8 cellular contexts compared by ENCODE assay signal in the genomic region with DNA sequence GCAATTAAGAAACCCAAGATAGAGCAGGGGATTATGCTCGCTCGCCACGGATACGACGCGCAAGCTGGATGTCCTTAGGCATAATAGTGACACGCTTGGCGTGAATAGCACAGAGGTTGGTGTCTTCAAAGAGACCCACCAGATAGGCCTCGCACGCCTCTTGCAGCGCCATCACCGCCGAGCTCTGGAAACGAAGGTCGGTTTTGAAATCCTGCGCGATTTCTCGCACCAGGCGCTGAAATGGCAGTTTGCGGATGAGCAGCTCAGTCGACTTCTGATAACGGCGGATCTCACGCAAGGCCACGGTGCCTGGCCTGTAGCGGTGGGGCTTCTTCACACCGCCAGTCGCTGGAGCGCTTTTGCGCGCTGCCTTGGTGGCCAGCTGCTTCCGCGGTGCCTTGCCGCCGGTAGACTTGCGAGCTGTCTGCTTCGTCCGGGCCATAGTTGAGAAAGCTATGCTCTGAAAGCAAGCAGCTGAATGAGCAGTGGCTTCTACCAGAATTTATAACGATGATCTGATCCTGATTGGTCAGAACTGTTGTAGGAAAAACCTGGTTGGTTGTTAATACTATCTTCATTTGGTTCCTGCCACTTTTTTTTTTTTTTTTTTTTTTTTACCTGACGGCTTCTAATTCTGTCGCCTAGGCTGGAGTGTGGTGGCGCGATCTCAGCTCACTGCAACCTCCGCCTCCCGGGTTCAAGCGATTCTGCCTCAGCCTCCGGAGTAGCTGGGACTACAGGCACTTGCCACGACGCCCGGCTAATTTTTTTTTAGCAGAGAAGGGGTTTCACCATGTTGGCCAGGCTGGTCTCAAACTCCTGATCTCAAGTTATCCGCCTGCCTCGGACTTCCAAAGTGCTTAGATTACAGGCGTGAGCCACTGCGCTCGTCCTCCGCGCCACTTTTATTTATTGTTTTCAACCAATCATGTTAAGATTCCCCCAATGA. TPM values are rescaled to one million over a fixed set of nuclear protein-coding genes. Genes with fewer than 3 reads are reported as not detected.
DNase-seq lines count a peak whose midpoint lies in the region; ATAC-seq, FAIRE-seq and TF ChIP-seq lines count a peak whose summit lies in the region.

No MANE protein-coding gene starts in this region.

- peaks cover 9 to 12% of the 10 kb centered on the region in 2 donors for H3K4me1 ChIP-seq in kidney (ENCODE audit: control insufficient read depth in 1 of 2, insufficient read depth in 1 of 2, low read depth in 1 of 2, low read length in 2 of 2)

- FAIRE-seq in TTC549 (lab: Jason Lieb, UNC) (peak; percentile 92), kidney (lab: Jason Lieb, UNC) (no peak)

- no peak for TF ChIP-seq CTCF in kidney (IDR thresholded peaks at IDR 0.05; ENCODE audit: borderline replicate concordance, extremely low read depth, insufficient read depth)

- peak overlapping the region; percentile 9 to 42 for H3K4me3 ChIP-seq in kidney (ENCODE audit: low read length in 2 of 2)

- no peak overlapping the region for H3K9ac ChIP-seq in kidney (ENCODE audit: low read length in 2 of 2)

- in situ Hi-C loops in T47D (cut with HindIII; ENCODE audit: low pct_unique_long_range_greater_than_20kb, low sequenced_read_pairs) = no loop called here

- H3K36me3 ChIP-seq in KOPT-K1 (ENCODE audit: insufficient read depth, low read length) (no peaks in the 10 kb centered on the region), kidney (ENCODE audit: control insufficient read depth in 1 of 2, insufficient read depth in 2 of 2, low read length in 2 of 2) (no peaks in the 10 kb centered on the region)

- peak; percentile 97 for DNase-seq in GF-D8 (lab: John Stamatoyannopoulos, UW)
- peak; percentile 31 to 93 for DNase-seq in T47D (ENCODE audit: low read depth in 1 of 2, low spot score in 1 of 2)
- DNase-seq in kidney = peak; percentile 85
- DNase-seq in stimulated activated CD4-positive, alpha-beta T cell treated with anti-CD3 and anti-CD28 coated beads, Interleukin-4, amount 100 ng/mL, for 48 hours (ENCODE audit: low read depth in 2 of 2) = peak; percentile 63 to 72
- DNase-seq in DMS79 treated with DMSO at 0.1 percent for 48 hours (lab: John Stamatoyannopoulos, UW) = no peak

- peak overlapping the region; percentile 98 for H3K27ac ChIP-seq in KOPT-K1 (ENCODE audit: low read depth, low read length, poor library complexity, severe bottlenecking)
- no peak overlapping the region for H3K27ac ChIP-seq in kidney (ENCODE audit: low read depth in 2 of 2, low read length in 2 of 2)

- intact Hi-C loops in kidney (cut with DNase I) = loop anchor here (10.0 kb wide), 1 partner anchor 716 kb away; no protein-coding TSS in a partner anchor

- H3K9me3 ChIP-seq in KOPT-K1 (ENCODE audit: insufficient read depth, low read length, poor library complexity, severe bottlenecking) = no peaks in the 10 kb centered on the region
- no peaks in the 10 kb centered on the region for H3K9me3 ChIP-seq in kidney (ENCODE audit: control insufficient read depth in 1 of 2, low read length in 2 of 2)

- peak; percentile 43 for ATAC-seq in GM21786 (IDR thresholded peaks at IDR 0.05; ENCODE audit: unreplicated experiment)

RNA-seq across cellular contexts. Expression of gene OR2B2, which starts 21.6 kb away (rescaled TPM):
- not detected for total RNA-seq in kidney
- not detected for polyA plus RNA-seq in kidney (ENCODE audit: insufficient read depth, low read depth, low replicate concordance)
